In the genomic region with DNA sequence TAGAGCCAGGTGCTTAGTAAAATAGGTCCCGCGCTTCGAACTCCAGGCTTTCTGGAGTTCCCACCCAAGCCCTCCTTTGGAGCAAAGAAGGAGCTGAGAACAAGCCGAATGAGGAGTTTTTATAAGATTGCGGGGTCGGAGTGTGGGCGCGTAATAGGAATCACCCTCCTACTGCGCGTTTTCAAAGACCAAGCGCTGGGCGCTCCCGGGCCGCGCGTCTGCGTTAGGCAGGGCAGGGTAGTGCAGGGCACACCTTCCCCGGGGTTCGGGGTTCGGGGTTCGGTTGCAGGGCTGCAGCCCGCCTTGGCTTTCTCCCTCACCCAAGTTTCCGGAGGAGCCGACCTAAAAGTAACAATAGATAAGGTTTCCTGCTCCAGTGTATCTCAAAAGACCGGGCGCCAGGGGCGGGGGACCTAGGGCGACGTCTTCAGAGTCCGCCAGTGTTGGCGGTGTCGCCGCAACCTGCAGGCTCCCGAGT, we compare ENCODE assay signal across 11 cellular contexts. TPM values are rescaled to one million over a fixed set of nuclear protein-coding genes. Genes with fewer than 3 reads are reported as not detected.
DNase-seq lines count a peak whose midpoint lies in the region; ATAC-seq and TF ChIP-seq lines count a peak whose summit lies in the region.
"Had no signal": no experiment of that assay in that cellular context is flagged by ENCODE, and none has a peak within 500 bp of the region (broad histone marks: within the 10 kb centered on the region; RNA-seq: fewer than 3 reads in every experiment).

No MANE protein-coding gene starts in this region.

- WGBS in spleen, 5 donors: 7 to 10% (median 9%) methylated on average over 29 to 34 of the region's 34 CpGs

- no peak for ATAC-seq in HG03039 (IDR thresholded peaks at IDR 0.05; ENCODE audit: unreplicated experiment)
- ATAC-seq: naive thymus-derived CD4-positive, alpha-beta T cell had no signal

- peaks cover 0 to 44% (median 22%) of the 10 kb centered on the region in 6 donors for H3K4me1 ChIP-seq in spleen

- H3K9me3 ChIP-seq in spleen: peaks cover 0 to 3% (median under 1%) of the 10 kb centered on the region in 8 donors

- H3K27ac ChIP-seq in spleen (no peak overlapping the region), substantia nigra (ENCODE audit: low read depth, low read length, poor library complexity, severe bottlenecking) (no peak overlapping the region)

- H3K4me3 ChIP-seq in kidney epithelial cell (ENCODE audit: low read depth, low read length) (peak overlapping the region; percentile 2), spleen (peak overlapping the region; percentile 16 to 62 (median 34))

- peaks cover 24% of the 10 kb centered on the region for H3K27me3 ChIP-seq in kidney epithelial cell (ENCODE audit: control insufficient read depth, insufficient read depth, low read length)
- H3K27me3 ChIP-seq in spleen (replicated peaks in 1 of 7): peaks cover 0 to 64% (median 40%) of the 10 kb centered on the region in 7 donors

- no peak for TF ChIP-seq POLR2A in spleen (IDR thresholded peaks at IDR 0.05)

- TF ChIP-seq CTCF in kidney epithelial cell (IDR thresholded peaks at IDR 0.05; ENCODE audit: insufficient read depth, low read length, poor library complexity, severe bottlenecking) (no peak), spleen (IDR thresholded peaks at IDR 0.05 in 8 of 11, conservative IDR thresholded peaks at IDR 0.05 in 3 of 11) (no peak)

- peak; percentile 44 for DNase-seq in HCEC 1CT
- peak; percentile 41 for DNase-seq in dermis blood vessel endothelial cell
- no peak for DNase-seq in kidney epithelial cell (ENCODE audit: low read depth)
- DNase-seq in spleen: no peak
- DNase-seq in stimulated activated naive CD4-positive, alpha-beta T cell (lab: John Stamatoyannopoulos, UW): no peak
- no peak for DNase-seq in substantia nigra (lab: John Stamatoyannopoulos, UW)
- DNase-seq: activated CD4-positive, CD25-positive, alpha-beta regulatory T cell treated with anti-CD3 and anti-CD28 coated beads, Interleukin-2, amount 50 U/mL, for 72 hours; activated naive CD8-positive, alpha-beta T cell treated with anti-CD3 and anti-CD28 coated beads, Interleukin-2, amount 10 ng/mL, durations not matched to agents 7 days and 5 days; naive thymus-derived CD4-positive, alpha-beta T cell; NCI-H187 had no signal

- no peaks in the 10 kb centered on the region for H3K36me3 ChIP-seq in kidney epithelial cell (ENCODE audit: control insufficient read depth, insufficient read depth, low read length)
- H3K36me3 ChIP-seq in spleen: no peaks in the 10 kb centered on the region

- intact Hi-C loops in spleen (cut with DNase I; ENCODE audit: low total_unique reads): no loop called here

RNA-seq across cellular contexts. Expression of a gene that starts 3.6 kb away (rescaled TPM):
- total RNA-seq in dermis blood vessel endothelial cell (0.17 and 0.33 TPM in 2 replicates), kidney epithelial cell (0.21 and 0.67 TPM in 2 replicates), spleen (1 to 10 TPM in 2 of 7 donors, under 1 TPM in 5; 0.17 to 1.3 (median 0.83) TPM)
- under 1 TPM; 0.09 to 0.54 (median 0.35) TPM for polyA plus RNA-seq in spleen
- total RNA-seq: activated naive CD8-positive, alpha-beta T cell treated with anti-CD3 and anti-CD28 coated beads, Interleukin-2, amount 10 ng/mL, durations not matched to agents 7 days and 5 days; naive thymus-derived CD4-positive, alpha-beta T cell had no signal
- polyA plus RNA-seq: naive thymus-derived CD4-positive, alpha-beta T cell had no signal

RNA-seq across cellular contexts. Expression of a gene that starts 44.6 kb away (rescaled TPM):
- total RNA-seq in dermis blood vessel endothelial cell: 303 and 344 TPM in 2 replicates
- total RNA-seq in kidney epithelial cell: 0.27 and 0.58 TPM in 2 replicates
- total RNA-seq in spleen: 10 to 100 TPM; 16.5 to 33.6 (median 27.4) TPM
- polyA plus RNA-seq in spleen: 10 to 100 TPM in 1 of 3 donors, 1 to 10 TPM in 2; 4.1 to 15.1 (median 10.0) TPM
- total RNA-seq: activated naive CD8-positive, alpha-beta T cell treated with anti-CD3 and anti-CD28 coated beads, Interleukin-2, amount 10 ng/mL, durations not matched to agents 7 days and 5 days; naive thymus-derived CD4-positive, alpha-beta T cell had no signal
- polyA plus RNA-seq: naive thymus-derived CD4-positive, alpha-beta T cell had no signal

Comparison
In these comparisons a context has a peak if more than half of its experiments do, and no peak if none do; other contexts are left out.
1. DNase-seq: peak in HCEC 1CT (single experiment) and dermis blood vessel endothelial cell (single experiment); none in kidney epithelial cell (single experiment), spleen (single experiment), stimulated activated naive CD4-positive, alpha-beta T cell (0 of 6) and substantia nigra (0 of 49).
2. RNA of a gene that starts 44.6 kb away (total RNA-seq): 303 to 344 TPM in dermis blood vessel endothelial cell and 16.5 to 33.6 TPM in spleen; 0.27 to 0.58 TPM in kidney epithelial cell; every median in the first group is over 10 times any median in the second.